Comparison of ENCODE assay signal across 8 cellular contexts in the genomic region with DNA sequence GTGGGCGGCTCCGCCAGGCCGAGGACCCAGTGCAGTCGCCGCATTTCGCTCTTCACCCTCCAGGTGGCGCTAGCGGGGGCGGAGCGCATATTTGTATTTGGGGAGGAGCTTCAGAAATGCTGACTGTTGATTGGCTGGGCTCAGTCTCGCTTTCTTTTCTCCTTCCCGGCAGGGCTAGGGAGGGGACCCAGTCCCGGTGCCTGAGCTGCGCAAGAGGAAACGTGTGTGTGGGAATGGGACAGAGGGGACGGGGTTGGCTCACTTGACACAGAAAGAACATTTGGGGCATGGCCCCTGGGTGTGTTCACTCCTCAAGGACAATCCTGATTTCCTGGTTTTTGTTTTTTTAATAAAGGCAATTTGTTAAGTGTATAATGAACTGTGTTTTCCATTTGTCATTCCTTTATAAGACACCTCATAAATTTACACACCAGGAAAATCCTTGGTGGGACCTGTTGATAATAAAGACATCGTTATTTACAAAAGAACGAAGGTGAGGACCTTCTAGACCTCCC. TPM values are rescaled to one million over a fixed set of nuclear protein-coding genes. Genes with fewer than 3 reads are reported as not detected.
DNase-seq lines count a peak whose midpoint lies in the region; ATAC-seq, FAIRE-seq and TF ChIP-seq lines count a peak whose summit lies in the region.

No MANE protein-coding gene starts in this region.

- H3K9ac ChIP-seq in iPS-20b (ENCODE audit: low read depth, low read length) (no peak overlapping the region), skeletal muscle tissue (ENCODE audit: low read depth in 1 of 3, low read length in 3 of 3) (peak overlapping the region; percentile 47 to 81 (median 57))

- peaks cover 66% of the 10 kb centered on the region for H3K27me3 ChIP-seq in iPS-20b (ENCODE audit: insufficient read depth, low read length)
- H3K27me3 ChIP-seq in skeletal muscle tissue (ENCODE audit: control insufficient read depth in 3 of 3, insufficient read depth in 3 of 3, low read length in 3 of 3): peaks cover 0 to 3% (median 0%) of the 10 kb centered on the region in 3 donors

- peak; percentile 89 for DNase-seq in NCI-H2107 (lab: John Stamatoyannopoulos, UW)
- peak; percentile 92 for DNase-seq in UCSD-AML1 (lab: John Stamatoyannopoulos, UW; ENCODE audit: unreplicated experiment)
- DNase-seq in brain pericyte (ENCODE audit: low read depth, low spot score): peak; percentile 75

- peak; percentile 67 for ATAC-seq in HG03060 (IDR thresholded peaks at IDR 0.05; ENCODE audit: low read depth, unreplicated experiment)

- peak; percentile 91 for TF ChIP-seq POLR2A in GM18526 (IDR thresholded peaks at IDR 0.05; ENCODE audit: extremely low read depth, insufficient read length)

- peak overlapping the region; percentile 46; the same call in 1 of the 2 replicates for H3K4me3 ChIP-seq in iPS-20b (ENCODE audit: low read length)
- H3K4me3 ChIP-seq in skeletal muscle tissue (ENCODE audit: low read length in 3 of 3): peak overlapping the region; percentile 62 to 87 (median 78)

- H3K36me3 ChIP-seq in iPS-20b (ENCODE audit: insufficient read depth, low read depth, low read length): no peaks in the 10 kb centered on the region
- H3K36me3 ChIP-seq in skeletal muscle tissue (ENCODE audit: control insufficient read depth in 3 of 3, insufficient read depth in 3 of 3, low read length in 3 of 3): no peaks in the 10 kb centered on the region

- H3K9me3 ChIP-seq in iPS-20b (ENCODE audit: insufficient read depth, low read depth, low read length): no peaks in the 10 kb centered on the region
- H3K9me3 ChIP-seq in skeletal muscle tissue (ENCODE audit: control insufficient read depth in 3 of 3, low read length in 3 of 3): no peaks in the 10 kb centered on the region

- no peak overlapping the region for H3K27ac ChIP-seq in iPS-20b (ENCODE audit: low read length)
- H3K27ac ChIP-seq in skeletal muscle tissue (ENCODE audit: low read depth, low read length): peak overlapping the region; percentile 58

- H3K4me1 ChIP-seq in iPS-20b (ENCODE audit: insufficient read depth, low read length) (no peaks in the 10 kb centered on the region; the same call in 1 of the 2 replicates), skeletal muscle tissue (ENCODE audit: control insufficient read depth in 3 of 3, insufficient read depth in 3 of 3, low read length in 3 of 3) (peaks cover 6 to 10% (median 7%) of the 10 kb centered on the region in 3 donors)

- FAIRE-seq in A204.1 (lab: Jason Lieb, UNC): peak; percentile 78

RNA-seq across cellular contexts. Expression of gene DNMT3A, which starts 20.4 kb away (rescaled TPM):
- 62.1 TPM for total RNA-seq in skeletal muscle tissue
